11 cellular contexts compared by ENCODE assay signal in genomic region chr5:149583394-149583793, GRCh38. TPM values are rescaled to one million over a fixed set of nuclear protein-coding genes. Genes with fewer than 3 reads are reported as not detected.
DNase-seq lines count a peak whose midpoint lies in the region; TF ChIP-seq lines count a peak whose summit lies in the region.
"Had no signal": no experiment of that assay in that cellular context is flagged by ENCODE, and none has a peak within 500 bp of the region (broad histone marks: within the 10 kb centered on the region; RNA-seq: fewer than 3 reads in every experiment).

No MANE protein-coding gene starts in this region.

- peaks cover 21 to 29% (median 27%) of the 10 kb centered on the region in 3 donors for H3K27me3 Mint-ChIP-seq in CD14-positive monocyte (ENCODE audit: low read depth in 3 of 3)

- no peaks in the 10 kb centered on the region for H3K36me3 Mint-ChIP-seq in CD14-positive monocyte
- H3K36me3 Mint-ChIP-seq: naive B cell had no signal

- H3K9me3 Mint-ChIP-seq in CD14-positive monocyte: no peaks in the 10 kb centered on the region
- H3K9me3 Mint-ChIP-seq: dendritic cell treated with granulocyte-macrophage colony-stimulating factor and Interleukin-4, amounts not matched to agents 40 ng/mL and 50 ng/mL, for 4 days; naive B cell had no signal

- peak overlapping the region; percentile 75 for H3K27ac ChIP-seq in colonic mucosa
- H3K27ac ChIP-seq in testis: peak overlapping the region; percentile 57 to 83

- no peak overlapping the region for H3K4me3 Mint-ChIP-seq in CD14-positive monocyte
- H3K4me3 Mint-ChIP-seq: dendritic cell treated with granulocyte-macrophage colony-stimulating factor and Interleukin-4, amounts not matched to agents 40 ng/mL and 50 ng/mL, for 4 days; naive B cell had no signal

- no peak overlapping the region for H3K27ac Mint-ChIP-seq in CD14-positive monocyte
- H3K27ac Mint-ChIP-seq: dendritic cell treated with granulocyte-macrophage colony-stimulating factor and Interleukin-4, amounts not matched to agents 40 ng/mL and 50 ng/mL, for 4 days; naive B cell had no signal

- TF ChIP-seq POLR2A in testis (IDR thresholded peaks at IDR 0.05): no peak

- intact Hi-C loops in colonic mucosa (cut with DNase I) (no loop called here), testis (cut with DNase I; ENCODE audit: low total_unique reads) (no loop called here), CD14-positive monocyte (cut with micrococcal nuclease) (no loop called here)

- WGBS in testis, 2 donors: 67 to 69% methylated on average over 1 of the region's 1 CpG

- H3K27me3 ChIP-seq in colonic mucosa: no peaks in the 10 kb centered on the region
- H3K27me3 ChIP-seq in testis: no peaks in the 10 kb centered on the region

- H3K9me3 ChIP-seq in colonic mucosa (no peaks in the 10 kb centered on the region), testis (no peaks in the 10 kb centered on the region)

- no peak overlapping the region for H3K9ac ChIP-seq in colonic mucosa (ENCODE audit: low read depth in 2 of 2, low read length in 2 of 2)

- H3K4me1 ChIP-seq in colonic mucosa: no peaks in the 10 kb centered on the region
- H3K4me1 ChIP-seq in testis: peaks cover 19% of the 10 kb centered on the region

- H3K4me3 ChIP-seq in colonic mucosa: no peak overlapping the region
- H3K4me3 ChIP-seq in testis: no peak overlapping the region

- H3K4me1 Mint-ChIP-seq in CD14-positive monocyte: peaks cover 12% of the 10 kb centered on the region

- H3K36me3 ChIP-seq in colonic mucosa: no peaks in the 10 kb centered on the region
- no peaks in the 10 kb centered on the region for H3K36me3 ChIP-seq in testis (ENCODE audit: low read depth, missing control alignments)

- no peak for TF ChIP-seq CTCF in colonic mucosa (IDR thresholded peaks at IDR 0.05)
- TF ChIP-seq CTCF in testis (IDR thresholded peaks at IDR 0.05): no peak
- no peak for TF ChIP-seq CTCF in CD14-positive monocyte (IDR thresholded peaks at IDR 0.05)

- DNase-seq in NCI-H2196 treated with DMSO at 0.1 percent for 48 hours (lab: John Stamatoyannopoulos, UW; ENCODE audit: unreplicated experiment) (peak; percentile 60), colonic mucosa (peak; percentile 66), lung microvascular endothelial cell (ENCODE audit: low read depth in 2 of 2) (peak; percentile 12 to 64), testis (peak; percentile 45), HK-2 (ENCODE audit: unreplicated experiment) (no peak), CD14-positive monocyte (ENCODE audit: low spot score) (no peak), NAMALWA (ENCODE audit: low spot score) (no peak)
- no peak for DNase-seq in stimulated activated naive CD4-positive, alpha-beta T cell (lab: John Stamatoyannopoulos, UW)
- DNase-seq: naive B cell; stimulated activated CD8-positive, alpha-beta memory T cell treated with anti-CD3 and anti-CD28 coated beads, Interleukin-4, amount 100 ng/mL, for 48 hours had no signal

RNA-seq across cellular contexts. Expression of gene ARHGEF37, which starts 2.1 kb away (rescaled TPM):
- 10 to 100 TPM; 11.9 to 15.7 TPM for total RNA-seq in colonic mucosa
- 9.8 and 16.1 TPM in 2 replicates for total RNA-seq in lung microvascular endothelial cell
- total RNA-seq in testis: 10 to 100 TPM; 13.4 to 17.8 TPM
- polyA plus RNA-seq in testis (ENCODE audit: insufficient read depth, low read depth, low replicate concordance): 12.9 TPM
- not detected for polyA plus RNA-seq in CD14-positive monocyte

RNA-seq across cellular contexts. Expression of gene CSNK1A1, which starts 32.2 kb away (rescaled TPM):
- total RNA-seq in colonic mucosa: 100 to 1,000 TPM; 248 to 257 TPM
- 290 and 294 TPM in 2 replicates for total RNA-seq in lung microvascular endothelial cell
- 100 to 1,000 TPM; 148 to 192 TPM for total RNA-seq in testis
- polyA plus RNA-seq in testis (ENCODE audit: insufficient read depth, low read depth, low replicate concordance): 129 TPM
- polyA plus RNA-seq in CD14-positive monocyte: 100 to 1,000 TPM; 103 to 131 TPM

Comparison
In these comparisons a context has a peak if more than half of its experiments do, and no peak if none do; other contexts are left out.
1. DNase-seq: peak in NCI-H2196 treated with DMSO at 0.1 percent for 48 hours (single experiment), colonic mucosa (single experiment), lung microvascular endothelial cell (2 of 2) and testis (single experiment); none in stimulated activated naive CD4-positive, alpha-beta T cell (0 of 6), HK-2 (single experiment), CD14-positive monocyte (single experiment) and NAMALWA (single experiment).